In the genomic region with DNA sequence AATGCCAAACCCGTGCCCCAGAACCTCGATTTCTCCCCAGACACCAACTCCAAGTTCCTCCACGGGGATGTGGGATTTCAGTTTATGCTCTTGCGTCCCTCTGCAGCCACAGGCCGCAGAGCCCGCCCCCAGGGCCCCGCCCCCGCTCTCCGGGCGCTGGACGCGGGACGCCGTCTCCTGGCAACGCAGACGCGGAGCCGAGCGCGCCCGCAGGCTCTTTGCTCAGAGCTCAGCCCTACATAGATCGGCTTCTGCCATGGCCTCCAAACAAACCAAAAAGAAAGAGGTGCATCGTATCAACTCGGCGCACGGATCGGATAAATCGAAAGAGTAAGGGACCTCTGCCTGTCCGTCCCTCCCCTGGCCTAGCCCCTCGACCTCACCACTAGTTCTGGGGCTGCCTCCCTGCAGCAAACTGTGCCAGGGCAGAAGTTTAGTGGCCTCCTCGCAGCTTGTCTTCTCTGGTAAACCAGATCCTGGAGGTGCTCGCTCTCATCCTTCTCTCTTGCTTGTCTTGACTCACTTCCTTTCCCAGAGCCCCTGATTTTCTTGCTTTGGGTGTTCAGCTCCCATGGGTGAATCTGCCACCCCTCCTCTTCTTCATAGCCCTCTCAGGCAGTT, we compare ENCODE assay signal across 8 cellular contexts. TPM values are rescaled to one million over a fixed set of nuclear protein-coding genes. Genes with fewer than 3 reads are reported as not detected.
DNase-seq lines count a peak whose midpoint lies in the region; ATAC-seq and TF ChIP-seq lines count a peak whose summit lies in the region.

A gene (plus strand): TSS at position 188 of the 621 bp plus-strand sequence. CDS start 69 bp downstream, at position 257.

- no peaks in the 10 kb centered on the region for H3K79me1 ChIP-seq in IMR-90 (ENCODE audit: low read depth in 1 of 2, low read length in 2 of 2)

- H4K5ac ChIP-seq in IMR-90 (ENCODE audit: low read depth, low read length): no peak within 1 kb of the TSS

- H4K91ac ChIP-seq in IMR-90 (ENCODE audit: insufficient read depth, low read depth, low read length): no peak within 1 kb of the TSS

- no peak within 1 kb of the TSS for H2AK5ac ChIP-seq in IMR-90 (ENCODE audit: low read depth, low read length)

- no peak within 1 kb of the TSS for H3K23ac ChIP-seq in IMR-90 (ENCODE audit: low read depth, low read length)

- dilution Hi-C loops in IMR-90 (cut with HindIII; ENCODE audit: low sequenced_read_pairs, unreplicated experiment): no loop called here

- no peak within 1 kb of the TSS for H2BK20ac ChIP-seq in IMR-90 (ENCODE audit: low read depth, low read length)

- H3K27me3 ChIP-seq in IMR-90 (ENCODE audit: control insufficient read depth, insufficient read depth, low read length) (0 out of 2 replicates have a peak, but pooled peaks cover 1% of the 10 kb centered on the region), neural progenitor cell (peaks cover 6% of the 10 kb centered on the region)

- no peak within 1 kb of the TSS for H2AK9ac ChIP-seq in IMR-90 (replicated peaks; ENCODE audit: low read depth, low read length, poor library complexity)

- no peak within 1 kb of the TSS for H2BK15ac ChIP-seq in IMR-90 (ENCODE audit: low read depth, low read length)

- H3K9me3 Mint-ChIP-seq in activated T-helper 17 cell treated with anti-CD3 and anti-CD28 coated beads, Interleukin-2, amount 50 U/mL, for 72 hours: no peaks in the 10 kb centered on the region
- no peaks in the 10 kb centered on the region for H3K9me3 Mint-ChIP-seq in neural progenitor cell

- H3K18ac ChIP-seq in IMR-90 (ENCODE audit: low read depth, low read length): no peak within 1 kb of the TSS

- H2BK5ac ChIP-seq in IMR-90 (ENCODE audit: low read depth, low read length, poor library complexity, severe bottlenecking): no peak within 1 kb of the TSS

- H3K79me2 ChIP-seq in neural progenitor cell (ENCODE audit: low read depth): no peaks in the 10 kb centered on the region

- H3F3A ChIP-seq in neural progenitor cell (ENCODE audit: low read depth): no peaks in the 10 kb centered on the region

- ATAC-seq in IMR-90 (ENCODE audit: low read depth): peak; percentile 100
- no peak for ATAC-seq in activated T-helper 17 cell treated with anti-CD3 and anti-CD28 coated beads, Interleukin-2, amount 50 U/mL, for 72 hours (replicated peaks)
- ATAC-seq in GM18907 (IDR thresholded peaks at IDR 0.05; ENCODE audit: unreplicated experiment): no peak
- ATAC-seq in HG03139 (IDR thresholded peaks at IDR 0.05; ENCODE audit: unreplicated experiment): no peak

- H4K20me1 ChIP-seq in IMR-90 (ENCODE audit: insufficient read depth, low read length): no peaks in the 10 kb centered on the region
- H4K20me1 ChIP-seq in neural progenitor cell (ENCODE audit: low read depth): no peaks in the 10 kb centered on the region

- H2AFZ ChIP-seq in IMR-90 (replicated peaks; ENCODE audit: low read length, poor library complexity) (peak within 1 kb of the TSS; percentile 83), neural progenitor cell (replicated peaks) (peak within 1 kb of the TSS; percentile 95)

- H3K9me3 ChIP-seq in IMR-90 (ENCODE audit: control insufficient read depth, insufficient read depth, low read length) (no peaks in the 10 kb centered on the region), neural progenitor cell (ENCODE audit: low read depth) (no peaks in the 10 kb centered on the region)

- BruUV-seq in IMR-90 (replicated peaks; lab: Mats Ljungman, UMichigan): no TSS peak

- peaks cover 32% of the 10 kb centered on the region for H3K27me3 Mint-ChIP-seq in activated T-helper 17 cell treated with anti-CD3 and anti-CD28 coated beads, Interleukin-2, amount 50 U/mL, for 72 hours
- peaks cover 4% of the 10 kb centered on the region for H3K27me3 Mint-ChIP-seq in neural progenitor cell (ENCODE audit: insufficient read depth, low read depth)

- H3K27ac ChIP-seq in IMR-90 (ENCODE audit: insufficient read depth, low read length) (no peak within 1 kb of the TSS), neural progenitor cell (no peak within 1 kb of the TSS)

- H3K4ac ChIP-seq in IMR-90 (ENCODE audit: low read depth, low read length): no peak within 1 kb of the TSS

- H3K14ac ChIP-seq in IMR-90 (replicated peaks; ENCODE audit: low read depth, low read length): no peak within 1 kb of the TSS

- no peak within 1 kb of the TSS for H4K8ac ChIP-seq in IMR-90 (ENCODE audit: low read depth in 2 of 2, low read length in 2 of 2)

- TF ChIP-seq POLR2A in IMR-90 (IDR thresholded peaks at IDR 0.05; ENCODE audit: low read depth, low read length): no peak

- TF ChIP-seq RAD21 in IMR-90 (IDR thresholded peaks at IDR 0.05; ENCODE audit: low read length): no peak

- no peaks in the 10 kb centered on the region for H3K9me1 ChIP-seq in IMR-90 (ENCODE audit: insufficient read depth, low read length)

- intact Hi-C loops in IMR-90 (cut with micrococcal nuclease): loop anchor here (2.0 kb wide), 1 partner anchor 102 kb away; no protein-coding TSS in a partner anchor
- intact Hi-C loops in head of caudate nucleus (cut with DNase I): no loop called here

- H3K4me3 Mint-ChIP-seq in activated T-helper 17 cell treated with anti-CD3 and anti-CD28 coated beads, Interleukin-2, amount 50 U/mL, for 72 hours: peak within 1 kb of the TSS; percentile 25
- H3K4me3 Mint-ChIP-seq in neural progenitor cell: peak within 1 kb of the TSS; percentile 81

- DNase-seq in ELR (ENCODE audit: low read depth) (peak; percentile 65), IMR-90 (peak; percentile 35), head of caudate nucleus (peak in 40 of 42 donors; percentile 6 to 72 (median 40)), neural progenitor cell (ENCODE audit: low spot score) (peak; percentile 89), cerebellar nuclear complex (lab: John Stamatoyannopoulos, UW) (no peak)

- H3K36me3 ChIP-seq in IMR-90 (ENCODE audit: control insufficient read depth, insufficient read depth, low read length) (no peaks in the 10 kb centered on the region), neural progenitor cell (no peaks in the 10 kb centered on the region)

- no peak for TF ChIP-seq CTCF in IMR-90 (conservative IDR thresholded peaks at IDR 0.05; ENCODE audit: low read depth, low read length)
- TF ChIP-seq CTCF in neural progenitor cell (IDR thresholded peaks at IDR 0.05): no peak

- no peaks in the 10 kb centered on the region for H3K4me1 ChIP-seq in IMR-90 (ENCODE audit: control insufficient read depth, insufficient read depth, low read length)
- H3K4me1 ChIP-seq in neural progenitor cell: no peaks in the 10 kb centered on the region

- 13% methylated on average over 3 of the region's 32 CpGs; no CpG with 5 or more reads in 1 of the 2 experiments for WGBS in IMR-90 (ENCODE audit: extremely low coverage in 2 of 2, insufficient read length in 1 of 2), 2 experiments

- CTCF ChIA-PET in IMR-90 (lab: Yijun Ruan, JAX): no interaction called here

- H3K4me3 ChIP-seq in IMR-90 (ENCODE audit: insufficient read depth, low read depth, low read length) (peak within 1 kb of the TSS; percentile 45), neural progenitor cell (peak within 1 kb of the TSS; percentile 44)

- no peak within 1 kb of the TSS for H2BK120ac ChIP-seq in IMR-90 (ENCODE audit: low read depth, low read length)

- H3K9ac ChIP-seq in IMR-90 (ENCODE audit: low read depth, low read length): peak within 1 kb of the TSS; percentile 13; the same call in 1 of the 2 replicates
- H3K9ac ChIP-seq in neural progenitor cell: no peak within 1 kb of the TSS

- no peaks in the 10 kb centered on the region for H3K36me3 Mint-ChIP-seq in activated T-helper 17 cell treated with anti-CD3 and anti-CD28 coated beads, Interleukin-2, amount 50 U/mL, for 72 hours (ENCODE audit: low read depth)
- H3K36me3 Mint-ChIP-seq in neural progenitor cell: no peaks in the 10 kb centered on the region

- no peak within 1 kb of the TSS for H3K27ac Mint-ChIP-seq in activated T-helper 17 cell treated with anti-CD3 and anti-CD28 coated beads, Interleukin-2, amount 50 U/mL, for 72 hours
- H3K27ac Mint-ChIP-seq in neural progenitor cell: peak within 1 kb of the TSS; percentile 6

- in situ Hi-C loops in IMR-90 (cut with MboI; ENCODE audit: low sequenced_read_pairs): no loop called here

- H3K4me2 ChIP-seq in IMR-90 (ENCODE audit: low read depth, low read length) (peak within 1 kb of the TSS; percentile 85), neural progenitor cell (peak within 1 kb of the TSS; percentile 81)

- peaks cover 5% of the 10 kb centered on the region for H3K4me1 Mint-ChIP-seq in activated T-helper 17 cell treated with anti-CD3 and anti-CD28 coated beads, Interleukin-2, amount 50 U/mL, for 72 hours
- peaks cover 23% of the 10 kb centered on the region for H3K4me1 Mint-ChIP-seq in neural progenitor cell

- H3K56ac ChIP-seq in IMR-90 (ENCODE audit: extremely low read depth, insufficient read depth, low read length): no peak within 1 kb of the TSS

- POLR2A ChIA-PET in IMR-90 (lab: Charles Lee; ENCODE audit: unreplicated experiment): interaction anchor here (0.8 kb wide), 1 partner anchor 19 kb away, joined by 16 read pairs; no protein-coding TSS in a partner anchor

TF ChIP-seq in IMR-90, 13 proteins besides CTCF, POLR2A, EP300 and RAD21:
- peak; percentile 42; the same call in 1 of the 2 replicates for TF ChIP-seq MAZ (IDR thresholded peaks at IDR 0.05; ENCODE audit: borderline replicate concordance, low read depth, low read length)
- TF ChIP-seq, protein P1, sequence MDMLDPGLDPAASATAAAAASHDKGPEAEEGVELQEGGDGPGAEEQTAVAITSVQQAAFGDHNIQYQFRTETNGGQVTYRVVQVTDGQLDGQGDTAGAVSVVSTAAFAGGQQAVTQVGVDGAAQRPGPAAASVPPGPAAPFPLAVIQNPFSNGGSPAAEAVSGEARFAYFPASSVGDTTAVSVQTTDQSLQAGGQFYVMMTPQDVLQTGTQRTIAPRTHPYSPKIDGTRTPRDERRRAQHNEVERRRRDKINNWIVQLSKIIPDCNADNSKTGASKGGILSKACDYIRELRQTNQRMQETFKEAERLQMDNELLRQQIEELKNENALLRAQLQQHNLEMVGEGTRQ (IDR thresholded peaks at IDR 0.05; ENCODE audit: low read depth, low read length): no peak
TF ChIP-seq in IMR-90: peak in this region for 1.

RNA-seq across cellular contexts. Expression of the gene that starts here (rescaled TPM):
- total RNA-seq in IMR-90 (2012; rRNA removed): not detected in 2 replicates
- not detected in 2 replicates for polyA plus RNA-seq in IMR-90 (2012; rRNA removed)
- polyA plus RNA-seq in IMR-90 (2012; cell fraction: cytosol; rRNA removed): not detected in 2 replicates
- polyA plus RNA-seq in IMR-90 (2012; cell fraction: nucleus; rRNA removed; ENCODE audit: low replicate concordance): not detected in 2 replicates
- not detected for total RNA-seq in activated T-helper 17 cell treated with anti-CD3 and anti-CD28 coated beads, Interleukin-2, amount 50 U/mL, for 72 hours
- not detected in 2 replicates for total RNA-seq in neural progenitor cell (ENCODE audit: low replicate concordance)

Comparison
In these comparisons a context has a peak if more than half of its experiments do, and no peak if none do; other contexts are left out.
1. Peak in DNase-seq, ATAC-seq, H3K4me3 ChIP-seq, H3K9ac ChIP-seq and H3K4me2 ChIP-seq in IMR-90; RNA of the gene not detected or under 1 TPM.
2. Peak in DNase-seq, H3K4me3 ChIP-seq and H3K4me2 ChIP-seq in neural progenitor cell; RNA of the gene not detected or under 1 TPM.
3. DNase-seq: peak in ELR (single experiment) and head of caudate nucleus (40 of 42); none in cerebellar nuclear complex (0 of 2).